In genomic region chr7:121021266-121021969, GRCh38 we compare ENCODE assay signal across 2 cellular contexts.
TF ChIP-seq lines count a peak whose summit lies in the region.

No MANE protein-coding gene starts in this region.

TF ChIP-seq in HEK293, 187 proteins besides CTCF, POLR2A, EP300 and RAD21 (continued from another document and continues in another):
- no peak for TF ChIP-seq ZNF571 (tag by site-specific recombination; IDR thresholded peaks at IDR 0.05)
- TF ChIP-seq HOXC10 (CRISPR knock-in tag; IDR thresholded peaks at IDR 0.05), result no peak
- TF ChIP-seq ZNF449 (tag by site-specific recombination; IDR thresholded peaks at IDR 0.05), result no peak
- TF ChIP-seq ZNF133 (tag by site-specific recombination; IDR thresholded peaks at IDR 0.05), result peak; percentile 82
- TF ChIP-seq ZNF292 (tag by site-specific recombination; IDR thresholded peaks at IDR 0.05; ENCODE audit: borderline replicate concordance, low read depth), result no peak
- no peak for TF ChIP-seq GLI2 (tag by site-specific recombination; IDR thresholded peaks at IDR 0.05; ENCODE audit: borderline replicate concordance, low read depth)
- TF ChIP-seq MZF1 (tag by site-specific recombination; IDR thresholded peaks at IDR 0.05; ENCODE audit: borderline replicate concordance), result no peak
- TF ChIP-seq ZNF19 (tag by site-specific recombination; IDR thresholded peaks at IDR 0.05; ENCODE audit: low read depth), result no peak
- no peak for TF ChIP-seq ZNF416 (tag by site-specific recombination; IDR thresholded peaks at IDR 0.05)
- TF ChIP-seq ZNF521 (tag by site-specific recombination; IDR thresholded peaks at IDR 0.05), result no peak
- TF ChIP-seq ZNF677 (tag by site-specific recombination; IDR thresholded peaks at IDR 0.05), result no peak
- no peak for TF ChIP-seq ZNF670 (tag by site-specific recombination; IDR thresholded peaks at IDR 0.05; ENCODE audit: low read depth)
- TF ChIP-seq ZNF747 (tag by site-specific recombination; IDR thresholded peaks at IDR 0.05), result no peak
- peak; percentile 43; the same call in 1 of the 2 replicates for TF ChIP-seq OSR2 (tag by site-specific recombination; IDR thresholded peaks at IDR 0.05)
- TF ChIP-seq GLIS2 (tag by site-specific recombination; IDR thresholded peaks at IDR 0.05), result no peak
- no peak for TF ChIP-seq ZNF324 (tag by site-specific recombination; IDR thresholded peaks at IDR 0.05)
- TF ChIP-seq ZNF174 (tag by site-specific recombination; IDR thresholded peaks at IDR 0.05), result no peak
- TF ChIP-seq ZNF624 (tag by site-specific recombination; IDR thresholded peaks at IDR 0.05), result no peak
- no peak for TF ChIP-seq ZNF214 (tag by site-specific recombination; IDR thresholded peaks at IDR 0.05; ENCODE audit: borderline replicate concordance)
- peak; percentile 75 for TF ChIP-seq WT1 (tag by site-specific recombination; IDR thresholded peaks at IDR 0.05)
- TF ChIP-seq PRDM2 (tag by site-specific recombination; IDR thresholded peaks at IDR 0.05; ENCODE audit: borderline replicate concordance), result no peak
- no peak for TF ChIP-seq KLF7 (tag by site-specific recombination; IDR thresholded peaks at IDR 0.05; ENCODE audit: borderline replicate concordance)
- no peak for TF ChIP-seq ZNF366 (tag by site-specific recombination; conservative IDR thresholded peaks at IDR 0.05)
- no peak for TF ChIP-seq BCL6B (tag by site-specific recombination; IDR thresholded peaks at IDR 0.05)

TF ChIP-seq in SK-N-SH, 30 proteins besides CTCF, POLR2A, EP300 and RAD21 (continued from another document):
- TF ChIP-seq PBX3 (IDR thresholded peaks at IDR 0.05) (no peak), TCF12 (IDR thresholded peaks at IDR 0.05) (peak; percentile 54), EZH2phosphoT487 (IDR thresholded peaks at IDR 0.05; ENCODE audit: borderline replicate concordance, low read depth) (no peak), MEF2A (IDR thresholded peaks at IDR 0.05; ENCODE audit: borderline replicate concordance, low read depth) (no peak), YY1 (IDR thresholded peaks at IDR 0.05; ENCODE audit: low read depth) (no peak), RFX5 (IDR thresholded peaks at IDR 0.05; ENCODE audit: low read length) (no peak), MAX (IDR thresholded peaks at IDR 0.05; ENCODE audit: low read depth) (no peak), CHD2 (IDR thresholded peaks at IDR 0.05; ENCODE audit: low read length, partially characterized antibody) (no peak), SMC3 (IDR thresholded peaks at IDR 0.05; ENCODE audit: low read depth, low read length) (no peak), USF2 (IDR thresholded peaks at IDR 0.05; ENCODE audit: borderline replicate concordance, low read depth, low read length) (no peak), TEAD4 (IDR thresholded peaks at IDR 0.05; ENCODE audit: borderline replicate concordance, insufficient read depth) (no peak), ZBTB33 (IDR thresholded peaks at IDR 0.05; ENCODE audit: borderline replicate concordance, low read depth) (no peak), NFIC (IDR thresholded peaks at IDR 0.05; ENCODE audit: borderline replicate concordance) (peak; percentile 25; the same call in 1 of the 2 replicates), GABPA (IDR thresholded peaks at IDR 0.05; ENCODE audit: low read depth) (no peak)
